Comparison of ENCODE assay signal across 21 cellular contexts in genomic region chr2:231263118-231263831, GRCh38.
A peak's percentile ranks its signal among the peaks of the same experiment; 100 is the strongest.
DNase-seq lines count a peak whose midpoint lies in the region; ATAC-seq, FAIRE-seq and TF ChIP-seq lines count a peak whose summit lies in the region.
"Had no signal": no experiment of that assay in that cellular context is flagged by ENCODE, and none has a peak within 500 bp of the region (broad histone marks: within the 10 kb centered on the region; RNA-seq: fewer than 3 reads in every experiment).

No MANE protein-coding gene starts in this region.

- TF ChIP-seq RAD21 in IMR-90 (IDR thresholded peaks at IDR 0.05; ENCODE audit: low read length): no peak

- H2BK20ac ChIP-seq in IMR-90 (ENCODE audit: low read depth, low read length): no peak overlapping the region

- H2AK9ac ChIP-seq in IMR-90 (replicated peaks; ENCODE audit: low read depth, low read length, poor library complexity): no peak overlapping the region

- H2BK5ac ChIP-seq in IMR-90 (ENCODE audit: low read depth, low read length, poor library complexity, severe bottlenecking): no peak overlapping the region

- H3K27ac Mint-ChIP-seq in chondrocyte (ENCODE audit: unreplicated experiment): peak overlapping the region; percentile 45
- H3K27ac Mint-ChIP-seq in activated naive CD4-positive, alpha-beta T cell treated with anti-CD3 and anti-CD28 coated beads for 36 hours: no peak overlapping the region
- H3K27ac Mint-ChIP-seq: H9, T-cell had no signal

- no peak overlapping the region for H2BK120ac ChIP-seq in IMR-90 (ENCODE audit: low read depth, low read length)

- no peak for FAIRE-seq in D721Med (lab: Jason Lieb, UNC)
- FAIRE-seq: G401.6 had no signal

- H3K14ac ChIP-seq in IMR-90 (replicated peaks; ENCODE audit: low read depth, low read length): no peak overlapping the region

- H3K56ac ChIP-seq in IMR-90 (ENCODE audit: extremely low read depth, insufficient read depth, low read length): no peak overlapping the region

- H3K9ac ChIP-seq in IMR-90 (ENCODE audit: low read depth, low read length): no peak overlapping the region

- no peak overlapping the region for H3K23ac ChIP-seq in IMR-90 (ENCODE audit: low read depth, low read length)

- no peak overlapping the region for H3K18ac ChIP-seq in IMR-90 (ENCODE audit: low read depth, low read length)

- H2AFZ ChIP-seq in IMR-90 (replicated peaks; ENCODE audit: low read length, poor library complexity): no peak overlapping the region

- no peak overlapping the region for H3K4me2 ChIP-seq in IMR-90 (ENCODE audit: low read depth, low read length)

- no peak for TF ChIP-seq CTCF in IMR-90 (conservative IDR thresholded peaks at IDR 0.05; ENCODE audit: low read depth, low read length)
- TF ChIP-seq CTCF in chondrocyte (IDR thresholded peaks at IDR 0.05): no peak
- no peak for TF ChIP-seq CTCF in D721Med (IDR thresholded peaks at IDR 0.05; ENCODE audit: insufficient read depth, missing control alignments)

- H3K4ac ChIP-seq in IMR-90 (ENCODE audit: low read depth, low read length): no peak overlapping the region

- H4K20me1 ChIP-seq in IMR-90 (ENCODE audit: insufficient read depth, low read length): no peaks in the 10 kb centered on the region

- in situ Hi-C loops in IMR-90 (cut with MboI; ENCODE audit: low sequenced_read_pairs): no loop called here
- in situ Hi-C loops in ACHN (cut with HindIII; ENCODE audit: low pct_ligation_motif_present, low pct_unique_long_range_greater_than_20kb, low sequenced_read_pairs): no loop called here

- TF ChIP-seq POLR2A in IMR-90 (IDR thresholded peaks at IDR 0.05; ENCODE audit: low read depth, low read length): no peak

- peak; percentile 74 for DNase-seq in IMR-90
- peak; percentile 28 for DNase-seq in NCI-H510A (lab: John Stamatoyannopoulos, UW)
- DNase-seq in chondrocyte (ENCODE audit: low spot score): no peak
- peak; percentile 26 for DNase-seq in myocyte (ENCODE audit: low read depth)
- no peak for DNase-seq in COR-L47 (lab: John Stamatoyannopoulos, UW)
- no peak for DNase-seq in D721Med (ENCODE audit: insufficient read length, low spot score)
- DNase-seq in ACHN: no peak
- DNase-seq in activated naive CD4-positive, alpha-beta T cell treated with anti-CD3 and anti-CD28 coated beads for 36 hours: no peak
- DNase-seq: AML-193, H9, NCI-H1694 treated with DMSO at 0.1 percent for 48 hours, NCI-H2171, NCI-H446 treated with DMSO at 0.1 percent for 48 hours, NCI-H774, PC-3, RPMI8226, SHP77 treated with DMSO at 0.1 percent for 48 hours, T-cell had no signal

- H2AK5ac ChIP-seq in IMR-90 (ENCODE audit: low read depth, low read length): no peak overlapping the region

- POLR2A ChIA-PET in IMR-90 (lab: Charles Lee; ENCODE audit: unreplicated experiment): no interaction called here

- no peaks in the 10 kb centered on the region for H3K27me3 ChIP-seq in IMR-90 (ENCODE audit: control insufficient read depth, insufficient read depth, low read length)

- H3K4me1 ChIP-seq in IMR-90 (ENCODE audit: control insufficient read depth, insufficient read depth, low read length): no peaks in the 10 kb centered on the region

- H3K4me3 ChIP-seq in IMR-90 (ENCODE audit: insufficient read depth, low read depth, low read length): no peak overlapping the region

- peaks cover 50% of the 10 kb centered on the region for H3K36me3 Mint-ChIP-seq in chondrocyte (ENCODE audit: low read depth)
- H3K36me3 Mint-ChIP-seq in activated naive CD4-positive, alpha-beta T cell treated with anti-CD3 and anti-CD28 coated beads for 36 hours (ENCODE audit: low read depth): no peaks in the 10 kb centered on the region
- H3K36me3 Mint-ChIP-seq: T-cell had no signal

- no peak overlapping the region for H4K8ac ChIP-seq in IMR-90 (ENCODE audit: low read depth in 2 of 2, low read length in 2 of 2)

- no peak overlapping the region for H2BK15ac ChIP-seq in IMR-90 (ENCODE audit: low read depth, low read length)

- peaks cover 0 to 4% of the 10 kb centered on the region in 2 experiments; a peak in 1 of 4 replicates for H3K79me1 ChIP-seq in IMR-90 (ENCODE audit: low read depth in 1 of 2, low read length in 2 of 2)

- H3K27ac ChIP-seq in IMR-90 (ENCODE audit: insufficient read depth, low read length): no peak overlapping the region
- H3K27ac ChIP-seq: C4-2B had no signal

- peaks cover 2% of the 10 kb centered on the region; the same call in 1 of the 2 replicates for H3K9me3 ChIP-seq in IMR-90 (ENCODE audit: control insufficient read depth, insufficient read depth, low read length)

- H4K5ac ChIP-seq in IMR-90 (ENCODE audit: low read depth, low read length): no peak overlapping the region

- H3K9me3 Mint-ChIP-seq in chondrocyte (ENCODE audit: low read depth): no peaks in the 10 kb centered on the region
- no peaks in the 10 kb centered on the region for H3K9me3 Mint-ChIP-seq in activated naive CD4-positive, alpha-beta T cell treated with anti-CD3 and anti-CD28 coated beads for 36 hours
- H3K9me3 Mint-ChIP-seq: H9, T-cell had no signal

- BruUV-seq in IMR-90 (replicated peaks; lab: Mats Ljungman, UMichigan): no TSS peak

- no CpG with 5 or more reads among the region's 10 CpGs for WGBS in IMR-90 (ENCODE audit: extremely low coverage in 2 of 2, insufficient read length in 1 of 2), 2 experiments

- CTCF ChIA-PET in IMR-90 (lab: Yijun Ruan, JAX): interaction anchor here (1.0 to 1.2 kb wide), 2 partner anchors 14 to 159 kb away, joined by 3 to 4 read pairs; no protein-coding TSS in a partner anchor
- CTCF ChIA-PET in activated naive CD4-positive, alpha-beta T cell treated with anti-CD3 and anti-CD28 coated beads for 36 hours (lab: Charles Lee): no interaction called here

- intact Hi-C loops in IMR-90 (cut with micrococcal nuclease): no loop called here
- intact Hi-C loops in activated naive CD4-positive, alpha-beta T cell treated with anti-CD3 and anti-CD28 coated beads for 36 hours (cut with micrococcal nuclease): no loop called here

- peaks cover 38% of the 10 kb centered on the region for H3K36me3 ChIP-seq in IMR-90 (ENCODE audit: control insufficient read depth, insufficient read depth, low read length)

- peak; percentile 75 for ATAC-seq in IMR-90 (ENCODE audit: low read depth)
- ATAC-seq: PC-3, SK-N-SH treated with all-trans-retinoic acid at 6 μM for 48 hours, T-cell had no signal

- H4K91ac ChIP-seq in IMR-90 (ENCODE audit: insufficient read depth, low read depth, low read length): no peak overlapping the region

- dilution Hi-C loops in IMR-90 (cut with HindIII; ENCODE audit: low sequenced_read_pairs, unreplicated experiment): no loop called here

- no peaks in the 10 kb centered on the region for H3K27me3 Mint-ChIP-seq in chondrocyte (ENCODE audit: low read depth)
- H3K27me3 Mint-ChIP-seq in activated naive CD4-positive, alpha-beta T cell treated with anti-CD3 and anti-CD28 coated beads for 36 hours (ENCODE audit: low read depth): no peaks in the 10 kb centered on the region

- peaks cover 19% of the 10 kb centered on the region for H3K4me1 Mint-ChIP-seq in chondrocyte (ENCODE audit: low read depth)
- peaks cover 11% of the 10 kb centered on the region for H3K4me1 Mint-ChIP-seq in activated naive CD4-positive, alpha-beta T cell treated with anti-CD3 and anti-CD28 coated beads for 36 hours (ENCODE audit: low read depth)

- H3K4me3 Mint-ChIP-seq in chondrocyte (ENCODE audit: unreplicated experiment): no peak overlapping the region
- H3K4me3 Mint-ChIP-seq in activated naive CD4-positive, alpha-beta T cell treated with anti-CD3 and anti-CD28 coated beads for 36 hours: no peak overlapping the region
- H3K4me3 Mint-ChIP-seq: H9, T-cell had no signal

- H3K9me1 ChIP-seq in IMR-90 (ENCODE audit: insufficient read depth, low read length): 0 out of 2 replicates have a peak, but pooled peaks cover 12% of the 10 kb centered on the region

TF ChIP-seq in IMR-90, 13 proteins besides CTCF, POLR2A, EP300 and RAD21:
- TF ChIP-seq MXI1 (IDR thresholded peaks at IDR 0.05; ENCODE audit: borderline replicate concordance, low read depth, low read length) (no peak), NFE2L2 (IDR thresholded peaks at IDR 0.05; ENCODE audit: low read depth, low read length) (no peak), FOS (IDR thresholded peaks at IDR 0.05; ENCODE audit: low read depth, low read length) (no peak), USF2 (IDR thresholded peaks at IDR 0.05; ENCODE audit: low read depth, low read length) (no peak), RCOR1 (IDR thresholded peaks at IDR 0.05; ENCODE audit: insufficient replicate concordance, low read length) (no peak), BHLHE40 (IDR thresholded peaks at IDR 0.05; ENCODE audit: low read depth, low read length) (no peak), MAZ (IDR thresholded peaks at IDR 0.05; ENCODE audit: borderline replicate concordance, low read depth, low read length) (no peak), CEBPB (IDR thresholded peaks at IDR 0.05; ENCODE audit: low read depth, low read length) (no peak), SMC3 (IDR thresholded peaks at IDR 0.05; ENCODE audit: low read depth, low read length) (no peak), MAFK (IDR thresholded peaks at IDR 0.05; ENCODE audit: low read depth, low read length) (no peak), CHD1 (IDR thresholded peaks at IDR 0.05; ENCODE audit: low read depth, low read length) (no peak), RFX5 (IDR thresholded peaks at IDR 0.05; ENCODE audit: low read depth, low read length) (no peak)
- TF ChIP-seq, protein P1, sequence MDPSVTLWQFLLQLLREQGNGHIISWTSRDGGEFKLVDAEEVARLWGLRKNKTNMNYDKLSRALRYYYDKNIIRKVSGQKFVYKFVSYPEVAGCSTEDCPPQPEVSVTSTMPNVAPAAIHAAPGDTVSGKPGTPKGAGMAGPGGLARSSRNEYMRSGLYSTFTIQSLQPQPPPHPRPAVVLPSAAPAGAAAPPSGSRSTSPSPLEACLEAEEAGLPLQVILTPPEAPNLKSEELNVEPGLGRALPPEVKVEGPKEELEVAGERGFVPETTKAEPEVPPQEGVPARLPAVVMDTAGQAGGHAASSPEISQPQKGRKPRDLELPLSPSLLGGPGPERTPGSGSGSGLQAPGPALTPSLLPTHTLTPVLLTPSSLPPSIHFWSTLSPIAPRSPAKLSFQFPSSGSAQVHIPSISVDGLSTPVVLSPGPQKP (IDR thresholded peaks at IDR 0.05; ENCODE audit: borderline replicate concordance, low read depth, low read length): no peak

Comparison
In these comparisons a context has a peak if more than half of its experiments do, and no peak if none do; other contexts are left out.
1. DNase-seq: peak in IMR-90 (single experiment), NCI-H510A (single experiment) and myocyte (single experiment); none in chondrocyte (single experiment), COR-L47 (single experiment), D721Med (single experiment), ACHN (single experiment) and activated naive CD4-positive, alpha-beta T cell treated with anti-CD3 and anti-CD28 coated beads for 36 hours (single experiment).